Comparison of ENCODE assay signal across 8 cellular contexts in genomic region chr17:64662774-64663367, GRCh38. TPM values are rescaled to one million over a fixed set of nuclear protein-coding genes. Genes with fewer than 3 reads are reported as not detected.
DNase-seq lines count a peak whose midpoint lies in the region; ATAC-seq, FAIRE-seq and TF ChIP-seq lines count a peak whose summit lies in the region.

No MANE protein-coding gene starts in this region.

- peak overlapping the region; percentile 53 for H3K9ac ChIP-seq in HepG2 (ENCODE audit: insufficient read depth, low read depth, low read length)

- peaks cover 5% of the 10 kb centered on the region; the same call in 1 of the 2 replicates for H4K20me1 ChIP-seq in HepG2 (ENCODE audit: insufficient read depth, low read length)

- peak overlapping the region; percentile 79 to 87 for H3K4me3 ChIP-seq in right atrium auricular region
- peak overlapping the region; percentile 58 to 87 (median 65) for H3K4me3 ChIP-seq in HepG2 (replicated peaks in 1 of 3; ENCODE audit: insufficient read depth in 1 of 3, low read depth in 2 of 3, low read length in 3 of 3)
- H3K4me3 ChIP-seq in upper lobe of right lung: peak overlapping the region; percentile 69

- H3K27ac ChIP-seq in right atrium auricular region (peak overlapping the region; percentile 53 to 91), HepG2 (ENCODE audit: extremely low read length, insufficient read depth, low read length) (no peak overlapping the region), upper lobe of right lung (peak overlapping the region; percentile 68)

- no peaks in the 10 kb centered on the region for H3K9me3 Mint-ChIP-seq in activated naive CD8-positive, alpha-beta T cell treated with anti-CD3 and anti-CD28 coated beads for 36 hours

- H3K4me1 ChIP-seq in right atrium auricular region (peaks cover 0 to 10% of the 10 kb centered on the region in 2 donors), HepG2 (ENCODE audit: insufficient read depth, low read length) (peaks cover 48% of the 10 kb centered on the region), upper lobe of right lung (peaks cover 32% of the 10 kb centered on the region)

- no peaks in the 10 kb centered on the region for H3K36me3 Mint-ChIP-seq in activated naive CD8-positive, alpha-beta T cell treated with anti-CD3 and anti-CD28 coated beads for 36 hours

- TF ChIP-seq CTCF in right atrium auricular region (IDR thresholded peaks at IDR 0.05): no peak
- no peak for TF ChIP-seq CTCF in HepG2 (CRISPR knock-in tag; IDR thresholded peaks at IDR 0.05)
- no peak for TF ChIP-seq CTCF in upper lobe of right lung (IDR thresholded peaks at IDR 0.05)

- peak overlapping the region; percentile 72 for H2AFZ ChIP-seq in HepG2 (ENCODE audit: low read length)

- H3K79me2 ChIP-seq in HepG2 (ENCODE audit: insufficient read depth, low read length): peaks cover 35% of the 10 kb centered on the region

- TF ChIP-seq RAD21 in HepG2 (CRISPR knock-in tag; IDR thresholded peaks at IDR 0.05): no peak

- peak overlapping the region; percentile 45 for H3K27ac Mint-ChIP-seq in activated naive CD8-positive, alpha-beta T cell treated with anti-CD3 and anti-CD28 coated beads for 36 hours

- no peaks in the 10 kb centered on the region for H3K27me3 Mint-ChIP-seq in activated naive CD8-positive, alpha-beta T cell treated with anti-CD3 and anti-CD28 coated beads for 36 hours

- in situ Hi-C loops in HepG2 (cut with HindIII; ENCODE audit: extremely low pct_ligation_motif_present, low pct_unique_long_range_greater_than_20kb): no loop called here

- H3K4me2 ChIP-seq in HepG2 (ENCODE audit: low read depth, low read length): peak overlapping the region; percentile 83

- peak overlapping the region; percentile 91 for H3K4me3 Mint-ChIP-seq in activated naive CD8-positive, alpha-beta T cell treated with anti-CD3 and anti-CD28 coated beads for 36 hours

- intact Hi-C loops in Right ventricle myocardium inferior (cut with DNase I): loop anchor here (5.0 kb wide), 1 partner anchor 74 kb away; no protein-coding TSS in a partner anchor
- intact Hi-C loops in HepG2 (cut with micrococcal nuclease; ENCODE audit: unreplicated experiment): loop anchor here (5.0 kb wide), 3 partner anchors 74 to 156 kb away; partner anchors contain the start of genes CEP95 and DDX5
- intact Hi-C loops in upper lobe of right lung (cut with DNase I): no loop called here

- no peak for DNase-seq in right atrium auricular region (ENCODE audit: low spot score)
- no peak for DNase-seq in Right ventricle myocardium inferior (ENCODE audit: missing footprints)
- DNase-seq in activated naive CD8-positive, alpha-beta T cell treated with anti-CD3 and anti-CD28 coated beads for 36 hours: no peak
- DNase-seq in HepG2 (ENCODE audit: low spot score): no peak
- DNase-seq in upper lobe of right lung: no peak
- no peak for DNase-seq in retina
- DNase-seq in stimulated activated CD4-positive, alpha-beta T cell treated with anti-CD3 and anti-CD28 coated beads, Interleukin-4, amount 100 ng/mL, for 4 hours: no peak

- H3K36me3 ChIP-seq in right atrium auricular region (no peaks in the 10 kb centered on the region), HepG2 (replicated peaks in 1 of 2; ENCODE audit: control insufficient read depth in 1 of 2, insufficient read depth in 2 of 2, low read length in 2 of 2) (no peaks in the 10 kb centered on the region), upper lobe of right lung (no peaks in the 10 kb centered on the region)

- H3K4me1 Mint-ChIP-seq in activated naive CD8-positive, alpha-beta T cell treated with anti-CD3 and anti-CD28 coated beads for 36 hours: peaks cover 25% of the 10 kb centered on the region

- BruUV-seq in HepG2 (replicated peaks; lab: Mats Ljungman, UMichigan): TSS peak; percentile 76

- TF ChIP-seq EP300 in HepG2 (IDR thresholded peaks at IDR 0.05; ENCODE audit: low read depth in 2 of 2, low read length in 2 of 2) (no peak), HepG2 (CRISPR knock-in tag; IDR thresholded peaks at IDR 0.05; ENCODE audit: borderline replicate concordance) (no peak)

- 11% methylated on average over 18 of the region's 18 CpGs for WGBS in HepG2 (ENCODE audit: low lambda C conversion rate)

- H3K9me3 ChIP-seq in right atrium auricular region (no peaks in the 10 kb centered on the region), HepG2 (ENCODE audit: low read length) (no peaks in the 10 kb centered on the region), upper lobe of right lung (no peaks in the 10 kb centered on the region)

- POLR2A ChIA-PET in HepG2 (lab: Yijun Ruan, JAX): interaction anchor here (0.9 to 2.8 kb wide), 6 partner anchors 8 to 157 kb away, joined by 3 to 18 read pairs (median 6); partner anchors contain the start of genes CEP95 and DDX5

- no peak for TF ChIP-seq POLR2A in HepG2 (IDR thresholded peaks at IDR 0.05; ENCODE audit: insufficient read depth in 1 of 2, low read depth in 2 of 2, low read length in 2 of 2)

- no peak for FAIRE-seq in HepG2 (lab: Jason Lieb, UNC)

- CTCF ChIA-PET in HepG2 (lab: Yijun Ruan, JAX; ENCODE audit: low intra/inter-chr PET ratio, low total read pairs): no interaction called here

- no peak for ATAC-seq in Right ventricle myocardium inferior
- no peak for ATAC-seq in HepG2
- no peak for ATAC-seq in upper lobe of right lung
- no peak for ATAC-seq in GM19328 (IDR thresholded peaks at IDR 0.05; ENCODE audit: unreplicated experiment)

- H3K27me3 ChIP-seq in right atrium auricular region (no peaks in the 10 kb centered on the region), HepG2 (ENCODE audit: control insufficient read depth in 1 of 2, insufficient read depth in 2 of 2, low read length in 2 of 2) (no peaks in the 10 kb centered on the region), upper lobe of right lung (no peaks in the 10 kb centered on the region)

TF ChIP-seq in HepG2, 621 proteins besides CTCF, POLR2A, EP300 and RAD21 (continues in another document):
- TF ChIP-seq ZNF598 (CRISPR knock-in tag; IDR thresholded peaks at IDR 0.05; ENCODE audit: borderline replicate concordance) (no peak), ZNF512 (CRISPR knock-in tag; IDR thresholded peaks at IDR 0.05) (0 out of 2 replicates have a peak, but pooled peaks have one; percentile 28)

RNA-seq across cellular contexts. Expression of gene SMURF2, which starts 0.8 kb away (rescaled TPM):
- 10 to 100 TPM; 12.6 to 15.3 TPM for total RNA-seq in right atrium auricular region
- total RNA-seq in Right ventricle myocardium inferior: 12.3 TPM
- 10 to 100 TPM; 13.5 to 14.1 TPM for total RNA-seq in activated naive CD8-positive, alpha-beta T cell treated with anti-CD3 and anti-CD28 coated beads for 36 hours
- total RNA-seq in HepG2 (2016; rRNA removed; fragmentation: Illumina TruSeq; extraction: Trizol): 24.3 and 29.3 TPM in 2 replicates
- total RNA-seq in HepG2 (2016; cell fraction: cytosol; rRNA removed; fragmentation: Illumina TruSeq; extraction: Trizol; ENCODE audit: low read depth): 9.8 and 12.5 TPM in 2 replicates
- 23.1 and 28.2 TPM in 2 replicates for total RNA-seq in HepG2 (2016; cell fraction: insoluble cytoplasmic fraction; rRNA removed; fragmentation: Illumina TruSeq; extraction: Trizol)
- 16.9 and 17.9 TPM in 2 replicates for total RNA-seq in HepG2 (2016; cell fraction: membrane; rRNA removed; fragmentation: Illumina TruSeq; extraction: Trizol)
- total RNA-seq in HepG2 (2016; cell fraction: nucleus; rRNA removed; fragmentation: Illumina TruSeq; extraction: Trizol): 23.0 and 24.2 TPM in 2 replicates
- polyA plus RNA-seq in HepG2 (2011; rRNA removed): 12.9 and 14.9 TPM in 2 replicates
- 6.7 and 10.4 TPM in 2 replicates for polyA plus RNA-seq in HepG2 (2011; cell fraction: cytosol; rRNA removed)
- 10.2 and 12.2 TPM in 2 replicates for polyA plus RNA-seq in HepG2 (2011; cell fraction: nucleus; rRNA removed)
- 13.3 and 15.9 TPM in 2 replicates for polyA plus RNA-seq in HepG2 (2012)
- polyA plus RNA-seq in HepG2 (2016; cell fraction: cytosol; fragmentation: Illumina TruSeq; extraction: Trizol; ENCODE audit: low read depth): 1.3 and 1.5 TPM in 2 replicates
- 20.3 and 21.2 TPM in 2 replicates for polyA plus RNA-seq in HepG2 (2016; cell fraction: insoluble cytoplasmic fraction; fragmentation: Illumina TruSeq; extraction: Trizol; ENCODE audit: low read depth)
- 5.1 and 5.8 TPM in 2 replicates for polyA plus RNA-seq in HepG2 (2016; cell fraction: membrane; fragmentation: Illumina TruSeq; extraction: Trizol; ENCODE audit: low read depth)
- polyA plus RNA-seq in HepG2 (2016; cell fraction: nucleus; fragmentation: Illumina TruSeq; extraction: Trizol; ENCODE audit: insufficient read depth, low read depth): 24.6 and 25.3 TPM in 2 replicates
- polyA minus RNA-seq in HepG2 (2011; rRNA and poly(A)+ RNA removed; ENCODE audit: low replicate concordance): 16.0 and 18.1 TPM in 2 replicates
- polyA minus RNA-seq in HepG2 (2011; cell fraction: cytosol; rRNA and poly(A)+ RNA removed): 14.9 and 18.5 TPM in 2 replicates
- polyA minus RNA-seq in HepG2 (2011; cell fraction: nucleus; rRNA and poly(A)+ RNA removed): 28.2 and 34.3 TPM in 2 replicates
- 44.9 TPM for total RNA-seq in upper lobe of right lung
